8 cellular contexts compared by ENCODE assay signal in the genomic region with DNA sequence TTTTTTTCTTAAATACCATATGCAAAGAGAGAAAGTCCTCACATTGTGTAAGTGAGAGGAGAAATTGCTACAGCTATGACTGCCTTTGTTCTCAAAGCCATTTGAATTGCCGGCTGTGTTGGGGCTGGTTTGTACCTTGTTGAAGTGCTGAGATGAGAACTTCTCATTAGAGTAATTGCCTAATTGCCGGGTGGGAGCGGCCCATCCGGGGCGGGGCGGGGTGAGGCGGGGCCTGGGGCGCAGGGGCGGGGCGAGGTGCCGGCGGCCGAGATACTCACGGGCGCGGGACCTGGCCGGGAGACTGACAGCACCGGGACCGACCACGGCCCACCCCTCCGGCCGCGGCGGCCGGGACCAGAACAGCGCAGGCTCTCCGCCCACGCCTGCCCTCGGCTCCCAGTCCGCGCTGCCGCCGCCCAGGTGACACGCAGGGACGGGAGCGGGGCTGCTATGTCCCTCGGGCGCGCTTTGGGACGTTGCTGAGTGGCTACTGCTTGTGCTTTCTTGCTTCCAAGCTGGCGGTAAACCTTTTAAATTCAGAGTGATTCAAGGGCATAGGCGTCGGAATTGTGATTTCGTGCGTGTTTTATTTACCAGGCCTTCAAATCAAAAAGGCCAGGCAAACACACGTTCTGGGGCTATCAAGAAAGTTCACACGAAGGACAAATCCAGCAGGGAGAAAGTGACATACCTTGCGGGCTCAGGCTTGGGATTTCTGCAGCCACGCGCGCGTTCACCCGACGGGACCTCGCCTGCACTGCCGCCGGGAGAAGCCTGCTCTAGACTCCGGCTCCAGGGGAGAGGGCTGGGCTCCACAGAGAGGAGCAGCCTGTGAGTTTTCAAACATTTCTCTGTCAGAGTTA.
DNase-seq lines count a peak whose midpoint lies in the region; ATAC-seq, FAIRE-seq and TF ChIP-seq lines count a peak whose summit lies in the region.

No MANE protein-coding gene starts in this region.

- peaks cover 2% of the 10 kb centered on the region for H3K36me3 Mint-ChIP-seq in activated naive CD8-positive, alpha-beta T cell treated with anti-CD3 and anti-CD28 coated beads for 36 hours

- no peak for FAIRE-seq in HTR-8/SVneo (lab: Jason Lieb, UNC)

- no peaks in the 10 kb centered on the region for H3K9me3 Mint-ChIP-seq in activated naive CD8-positive, alpha-beta T cell treated with anti-CD3 and anti-CD28 coated beads for 36 hours

- CTCF ChIA-PET in SK-N-SH (lab: Yijun Ruan, JAX) = interaction anchor here (0.9 to 3.2 kb wide), 7 partner anchors 8 to 367 kb away, joined by 3 to 11 read pairs (median 4); no protein-coding TSS in a partner anchor

- H3K4me1 ChIP-seq in SK-N-SH (ENCODE audit: control insufficient read depth in 1 of 2, insufficient read depth in 2 of 2, low read depth in 1 of 2, low read length in 1 of 2) (peaks cover 24 to 30% of the 10 kb centered on the region in 2 experiments; a peak in 3 of 4 replicates), sigmoid colon (peaks cover 0 to 91% (median 73%) of the 10 kb centered on the region in 4 donors)

- H3K9me3 ChIP-seq in SK-N-SH (no peaks in the 10 kb centered on the region), sigmoid colon (no peaks in the 10 kb centered on the region)

- intact Hi-C loops in left ventricle myocardium superior (cut with micrococcal nuclease) = no loop called here
- intact Hi-C loops in sigmoid colon (cut with DNase I) = loop anchor here (5.0 kb wide), 2 partner anchors 34 to 41 kb away; no protein-coding TSS in a partner anchor

- TF ChIP-seq CTCF in AG10803 (conservative IDR thresholded peaks at IDR 0.05; ENCODE audit: low read length) (no peak), SK-N-SH (IDR thresholded peaks at IDR 0.05) (no peak), sigmoid colon (IDR thresholded peaks at IDR 0.05) (no peak)

- H3K27me3 ChIP-seq in SK-N-SH (ENCODE audit: insufficient read depth) (no peaks in the 10 kb centered on the region), sigmoid colon (no peaks in the 10 kb centered on the region)

- H3K9ac ChIP-seq in SK-N-SH = peak overlapping the region; percentile 71

- H3K9me2 ChIP-seq in SK-N-SH = no peaks in the 10 kb centered on the region

- TF ChIP-seq EP300 in SK-N-SH (IDR thresholded peaks at IDR 0.05; ENCODE audit: borderline replicate concordance in 1 of 2, low read depth in 1 of 2, low read length in 1 of 2) (peak in 1 of 2 experiments; percentile 5; a peak in 1 of 4 replicates), sigmoid colon (IDR thresholded peaks at IDR 0.05) (no peak)

- peaks cover 25 to 38% of the 10 kb centered on the region in 2 experiments for H3K36me3 ChIP-seq in SK-N-SH (replicated peaks in 1 of 2; ENCODE audit: control insufficient read depth in 1 of 2, insufficient read depth in 2 of 2, low read length in 1 of 2)
- H3K36me3 ChIP-seq in sigmoid colon = peaks cover 0 to 5% (median 0%) of the 10 kb centered on the region in 4 donors

- peak overlapping the region; percentile 75 for H3K4me2 ChIP-seq in SK-N-SH

- H3K79me2 ChIP-seq in SK-N-SH (ENCODE audit: insufficient read depth) = peaks cover 97% of the 10 kb centered on the region

- TF ChIP-seq POLR2A in sigmoid colon (IDR thresholded peaks at IDR 0.05) = no peak

- H2AFZ ChIP-seq in SK-N-SH (ENCODE audit: low read depth) = no peak overlapping the region

- peaks cover 57% of the 10 kb centered on the region for H3F3A ChIP-seq in SK-N-SH (replicated peaks; ENCODE audit: insufficient read depth)

- DNase-seq in AG10803 (ENCODE audit: low read depth) = peak; percentile 29
- peak; percentile 42 for DNase-seq in HTR-8/SVneo (ENCODE audit: insufficient read length, low spot score)
- peak; percentile 88 for DNase-seq in SK-N-SH
- peak; percentile 58 for DNase-seq in activated naive CD8-positive, alpha-beta T cell treated with anti-CD3 and anti-CD28 coated beads for 36 hours
- peak; percentile 82 for DNase-seq in left ventricle myocardium superior
- DNase-seq in sigmoid colon = no peak

- ATAC-seq in GM19324 (IDR thresholded peaks at IDR 0.05; ENCODE audit: low FRiP score, unreplicated experiment) (peak; percentile 72), left ventricle myocardium superior (peak; percentile 77), GM21447 (IDR thresholded peaks at IDR 0.05; ENCODE audit: unreplicated experiment) (no peak)

- peak overlapping the region; percentile 72 for H3K4me3 Mint-ChIP-seq in activated naive CD8-positive, alpha-beta T cell treated with anti-CD3 and anti-CD28 coated beads for 36 hours

- POLR2A ChIA-PET in SK-N-SH (lab: Yijun Ruan, JAX) = interaction anchor here (0.5 kb wide), 1 partner anchor 15 kb away, joined by 3 read pairs; no protein-coding TSS in a partner anchor

- H3K27ac ChIP-seq in SK-N-SH (ENCODE audit: low read depth in 2 of 2, low read length in 1 of 2) (peak overlapping the region; percentile 55 to 78), sigmoid colon (peak overlapping the region; percentile 86 to 99 (median 88))

- H3K27me3 Mint-ChIP-seq in activated naive CD8-positive, alpha-beta T cell treated with anti-CD3 and anti-CD28 coated beads for 36 hours = peaks cover 42% of the 10 kb centered on the region

- no peak overlapping the region for H3K27ac Mint-ChIP-seq in activated naive CD8-positive, alpha-beta T cell treated with anti-CD3 and anti-CD28 coated beads for 36 hours

- peaks cover 63% of the 10 kb centered on the region for H4K20me1 ChIP-seq in SK-N-SH (ENCODE audit: insufficient read depth)

- H3K4me3 ChIP-seq in AG10803 (ENCODE audit: low read length) (peak overlapping the region; percentile 51), SK-N-SH (ENCODE audit: low read depth in 2 of 2, low read length in 1 of 2) (peak overlapping the region; percentile 58 to 66), sigmoid colon (peak overlapping the region; percentile 36 to 60 (median 59))

- H3K4me1 Mint-ChIP-seq in activated naive CD8-positive, alpha-beta T cell treated with anti-CD3 and anti-CD28 coated beads for 36 hours = peaks cover 7% of the 10 kb centered on the region

- TF ChIP-seq RAD21 in SK-N-SH (IDR thresholded peaks at IDR 0.05; ENCODE audit: low read length) = no peak

- WGBS in SK-N-SH (ENCODE audit: low lambda C conversion rate) = under 1% methylated on average over 21 of the region's 58 CpGs
- 1 to 2% methylated on average over 58 of the region's 58 CpGs for WGBS in sigmoid colon, 2 donors

TF ChIP-seq in SK-N-SH, 30 proteins besides CTCF, POLR2A, EP300 and RAD21:
- TF ChIP-seq, protein P1, sequence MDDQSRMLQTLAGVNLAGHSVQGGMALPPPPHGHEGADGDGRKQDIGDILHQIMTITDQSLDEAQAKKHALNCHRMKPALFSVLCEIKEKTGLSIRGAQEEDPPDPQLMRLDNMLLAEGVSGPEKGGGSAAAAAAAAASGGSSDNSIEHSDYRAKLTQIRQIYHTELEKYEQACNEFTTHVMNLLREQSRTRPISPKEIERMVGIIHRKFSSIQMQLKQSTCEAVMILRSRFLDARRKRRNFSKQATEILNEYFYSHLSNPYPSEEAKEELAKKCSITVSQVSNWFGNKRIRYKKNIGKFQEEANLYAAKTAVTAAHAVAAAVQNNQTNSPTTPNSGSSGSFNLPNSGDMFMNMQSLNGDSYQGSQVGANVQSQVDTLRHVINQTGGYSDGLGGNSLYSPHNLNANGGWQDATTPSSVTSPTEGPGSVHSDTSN (IDR thresholded peaks at IDR 0.05) = peak; percentile 36; the same call in 1 of the 2 replicates
- TF ChIP-seq MXI1 (IDR thresholded peaks at IDR 0.05; ENCODE audit: low read depth, low read length) = peak; percentile 79
- no peak for TF ChIP-seq FOSL2 (IDR thresholded peaks at IDR 0.05; ENCODE audit: borderline replicate concordance, low read depth)
- TF ChIP-seq, protein P2, sequence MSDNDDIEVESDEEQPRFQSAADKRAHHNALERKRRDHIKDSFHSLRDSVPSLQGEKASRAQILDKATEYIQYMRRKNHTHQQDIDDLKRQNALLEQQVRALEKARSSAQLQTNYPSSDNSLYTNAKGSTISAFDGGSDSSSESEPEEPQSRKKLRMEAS (IDR thresholded peaks at IDR 0.05; ENCODE audit: low read depth) = 0 out of 2 replicates have a peak, but pooled peaks have one; percentile 65
- TF ChIP-seq POLR2AphosphoS5 (IDR thresholded peaks at IDR 0.05; ENCODE audit: low read depth, low read length) = peak; percentile 2; the same call in 1 of the 2 replicates
